Comparison of ENCODE assay signal across 1 cellular context in genomic region chr1:29282924-29283803, GRCh38.
TF ChIP-seq lines count a peak whose summit lies in the region.

No MANE protein-coding gene starts in this region.

TF ChIP-seq in K562, 482 proteins besides CTCF, POLR2A, EP300 and RAD21 (continued from another document):
- TF ChIP-seq ZNF263 (CRISPR knock-in tag; IDR thresholded peaks at IDR 0.05; ENCODE audit: borderline replicate concordance) (0 out of 2 replicates have a peak, but pooled peaks have one; percentile 26), PHF8 (IDR thresholded peaks at IDR 0.05; ENCODE audit: borderline replicate concordance, low read length) (peak; percentile 37; the same call in 1 of the 2 replicates), HOXB6 (CRISPR knock-in tag; IDR thresholded peaks at IDR 0.05; ENCODE audit: borderline replicate concordance) (no peak), L3MBTL2 (IDR thresholded peaks at IDR 0.05) (no peak), ZNF830 (CRISPR knock-in tag; IDR thresholded peaks at IDR 0.05) (no peak), ZFX (CRISPR knock-in tag; IDR thresholded peaks at IDR 0.05) (peak; percentile 71; the same call in 1 of the 2 replicates), ZNF766 (CRISPR knock-in tag; conservative IDR thresholded peaks at IDR 0.05) (peak; percentile 93; the same call in 1 of the 2 replicates), SPI1 (IDR thresholded peaks at IDR 0.05; ENCODE audit: borderline replicate concordance, low read depth, low read length) (peak; percentile 76), E2F6 (IDR thresholded peaks at IDR 0.05; ENCODE audit: borderline replicate concordance in 1 of 2, extremely low read depth in 1 of 2, insufficient read depth in 1 of 2, insufficient read length in 1 of 2, low read depth in 1 of 2, low read length in 1 of 2, poor library complexity in 1 of 2, severe bottlenecking in 1 of 2) (no peak), SIN3A (IDR thresholded peaks at IDR 0.05; ENCODE audit: borderline replicate concordance in 2 of 2, control insufficient read depth in 1 of 2, low read depth in 2 of 2, low read length in 2 of 2) (0 out of 4 replicates have a peak, but pooled peaks of 1 of the 2 experiments have one; percentile 36), ZBED1 (IDR thresholded peaks at IDR 0.05) (no peak), NRF1 (conservative IDR thresholded peaks at IDR 0.05 in 1 of 2, IDR thresholded peaks at IDR 0.05 in 1 of 2) (peak; percentile 88 to 89), HNRNPLL (IDR thresholded peaks at IDR 0.05; ENCODE audit: low read depth, low read length, poor library complexity, severe bottlenecking) (peak; percentile 13), ZNF707 (CRISPR knock-in tag; conservative IDR thresholded peaks at IDR 0.05) (no peak), ATF7 (IDR thresholded peaks at IDR 0.05) (peak; percentile 26; the same call in 1 of the 2 replicates), ZNF551 (CRISPR knock-in tag; IDR thresholded peaks at IDR 0.05) (no peak), ZNF717 (CRISPR knock-in tag; IDR thresholded peaks at IDR 0.05) (no peak), YBX1 (IDR thresholded peaks at IDR 0.05) (no peak), POLR3A (IDR thresholded peaks at IDR 0.05; ENCODE audit: borderline replicate concordance, extremely low read depth, insufficient read depth, insufficient read length) (no peak), RCOR1 (IDR thresholded peaks at IDR 0.05; ENCODE audit: borderline replicate concordance in 1 of 2, low read depth in 2 of 2, low read length in 2 of 2) (peak in 1 of 2 experiments; percentile 40; a peak in 1 of 4 replicates), KDM1A (IDR thresholded peaks at IDR 0.05) (no peak)
- TF ChIP-seq, protein P1, sequence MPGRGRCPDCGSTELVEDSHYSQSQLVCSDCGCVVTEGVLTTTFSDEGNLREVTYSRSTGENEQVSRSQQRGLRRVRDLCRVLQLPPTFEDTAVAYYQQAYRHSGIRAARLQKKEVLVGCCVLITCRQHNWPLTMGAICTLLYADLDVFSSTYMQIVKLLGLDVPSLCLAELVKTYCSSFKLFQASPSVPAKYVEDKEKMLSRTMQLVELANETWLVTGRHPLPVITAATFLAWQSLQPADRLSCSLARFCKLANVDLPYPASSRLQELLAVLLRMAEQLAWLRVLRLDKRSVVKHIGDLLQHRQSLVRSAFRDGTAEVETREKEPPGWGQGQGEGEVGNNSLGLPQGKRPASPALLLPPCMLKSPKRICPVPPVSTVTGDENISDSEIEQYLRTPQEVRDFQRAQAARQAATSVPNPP (IDR thresholded peaks at IDR 0.05; ENCODE audit: borderline replicate concordance, insufficient read depth, insufficient read length): no peak
- TF ChIP-seq, protein P2, sequence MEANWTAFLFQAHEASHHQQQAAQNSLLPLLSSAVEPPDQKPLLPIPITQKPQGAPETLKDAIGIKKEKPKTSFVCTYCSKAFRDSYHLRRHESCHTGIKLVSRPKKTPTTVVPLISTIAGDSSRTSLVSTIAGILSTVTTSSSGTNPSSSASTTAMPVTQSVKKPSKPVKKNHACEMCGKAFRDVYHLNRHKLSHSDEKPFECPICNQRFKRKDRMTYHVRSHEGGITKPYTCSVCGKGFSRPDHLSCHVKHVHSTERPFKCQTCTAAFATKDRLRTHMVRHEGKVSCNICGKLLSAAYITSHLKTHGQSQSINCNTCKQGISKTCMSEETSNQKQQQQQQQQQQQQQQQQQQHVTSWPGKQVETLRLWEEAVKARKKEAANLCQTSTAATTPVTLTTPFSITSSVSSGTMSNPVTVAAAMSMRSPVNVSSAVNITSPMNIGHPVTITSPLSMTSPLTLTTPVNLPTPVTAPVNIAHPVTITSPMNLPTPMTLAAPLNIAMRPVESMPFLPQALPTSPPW (CRISPR knock-in tag; IDR thresholded peaks at IDR 0.05): peak; percentile 85
- TF ChIP-seq, protein P3, sequence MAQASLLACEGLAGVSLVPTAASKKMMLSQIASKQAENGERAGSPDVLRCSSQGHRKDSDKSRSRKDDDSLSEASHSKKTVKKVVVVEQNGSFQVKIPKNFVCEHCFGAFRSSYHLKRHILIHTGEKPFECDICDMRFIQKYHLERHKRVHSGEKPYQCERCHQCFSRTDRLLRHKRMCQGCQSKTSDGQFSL (CRISPR knock-in tag; IDR thresholded peaks at IDR 0.05): peak; percentile 60; the same call in 1 of the 2 replicates
- TF ChIP-seq, protein P3 (tag; IDR thresholded peaks at IDR 0.05): no peak
- TF ChIP-seq, protein P4, sequence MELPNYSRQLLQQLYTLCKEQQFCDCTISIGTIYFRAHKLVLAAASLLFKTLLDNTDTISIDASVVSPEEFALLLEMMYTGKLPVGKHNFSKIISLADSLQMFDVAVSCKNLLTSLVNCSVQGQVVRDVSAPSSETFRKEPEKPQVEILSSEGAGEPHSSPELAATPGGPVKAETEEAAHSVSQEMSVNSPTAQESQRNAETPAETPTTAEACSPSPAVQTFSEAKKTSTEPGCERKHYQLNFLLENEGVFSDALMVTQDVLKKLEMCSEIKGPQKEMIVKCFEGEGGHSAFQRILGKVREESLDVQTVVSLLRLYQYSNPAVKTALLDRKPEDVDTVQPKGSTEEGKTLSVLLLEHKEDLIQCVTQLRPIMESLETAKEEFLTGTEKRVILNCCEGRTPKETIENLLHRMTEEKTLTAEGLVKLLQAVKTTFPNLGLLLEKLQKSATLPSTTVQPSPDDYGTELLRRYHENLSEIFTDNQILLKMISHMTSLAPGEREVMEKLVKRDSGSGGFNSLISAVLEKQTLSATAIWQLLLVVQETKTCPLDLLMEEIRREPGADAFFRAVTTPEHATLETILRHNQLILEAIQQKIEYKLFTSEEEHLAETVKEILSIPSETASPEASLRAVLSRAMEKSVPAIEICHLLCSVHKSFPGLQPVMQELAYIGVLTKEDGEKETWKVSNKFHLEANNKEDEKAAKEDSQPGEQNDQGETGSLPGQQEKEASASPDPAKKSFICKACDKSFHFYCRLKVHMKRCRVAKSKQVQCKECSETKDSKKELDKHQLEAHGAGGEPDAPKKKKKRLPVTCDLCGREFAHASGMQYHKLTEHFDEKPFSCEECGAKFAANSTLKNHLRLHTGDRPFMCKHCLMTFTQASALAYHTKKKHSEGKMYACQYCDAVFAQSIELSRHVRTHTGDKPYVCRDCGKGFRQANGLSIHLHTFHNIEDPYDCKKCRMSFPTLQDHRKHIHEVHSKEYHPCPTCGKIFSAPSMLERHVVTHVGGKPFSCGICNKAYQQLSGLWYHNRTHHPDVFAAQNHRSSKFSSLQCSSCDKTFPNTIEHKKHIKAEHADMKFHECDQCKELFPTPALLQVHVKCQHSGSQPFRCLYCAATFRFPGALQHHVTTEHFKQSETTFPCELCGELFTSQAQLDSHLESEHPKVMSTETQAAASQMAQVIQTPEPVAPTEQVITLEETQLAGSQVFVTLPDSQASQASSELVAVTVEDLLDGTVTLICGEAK (IDR thresholded peaks at IDR 0.05): no peak
- TF ChIP-seq, protein P4 (CRISPR knock-in tag; IDR thresholded peaks at IDR 0.05): no peak
- TF ChIP-seq, protein P5, sequence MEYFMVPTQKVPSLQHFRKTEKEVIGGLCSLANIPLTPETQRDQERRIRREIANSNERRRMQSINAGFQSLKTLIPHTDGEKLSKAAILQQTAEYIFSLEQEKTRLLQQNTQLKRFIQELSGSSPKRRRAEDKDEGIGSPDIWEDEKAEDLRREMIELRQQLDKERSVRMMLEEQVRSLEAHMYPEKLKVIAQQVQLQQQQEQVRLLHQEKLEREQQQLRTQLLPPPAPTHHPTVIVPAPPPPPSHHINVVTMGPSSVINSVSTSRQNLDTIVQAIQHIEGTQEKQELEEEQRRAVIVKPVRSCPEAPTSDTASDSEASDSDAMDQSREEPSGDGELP (CRISPR knock-in tag; IDR thresholded peaks at IDR 0.05; ENCODE audit: borderline replicate concordance): peak; percentile 60; the same call in 1 of the 2 replicates
